In the genomic region with DNA sequence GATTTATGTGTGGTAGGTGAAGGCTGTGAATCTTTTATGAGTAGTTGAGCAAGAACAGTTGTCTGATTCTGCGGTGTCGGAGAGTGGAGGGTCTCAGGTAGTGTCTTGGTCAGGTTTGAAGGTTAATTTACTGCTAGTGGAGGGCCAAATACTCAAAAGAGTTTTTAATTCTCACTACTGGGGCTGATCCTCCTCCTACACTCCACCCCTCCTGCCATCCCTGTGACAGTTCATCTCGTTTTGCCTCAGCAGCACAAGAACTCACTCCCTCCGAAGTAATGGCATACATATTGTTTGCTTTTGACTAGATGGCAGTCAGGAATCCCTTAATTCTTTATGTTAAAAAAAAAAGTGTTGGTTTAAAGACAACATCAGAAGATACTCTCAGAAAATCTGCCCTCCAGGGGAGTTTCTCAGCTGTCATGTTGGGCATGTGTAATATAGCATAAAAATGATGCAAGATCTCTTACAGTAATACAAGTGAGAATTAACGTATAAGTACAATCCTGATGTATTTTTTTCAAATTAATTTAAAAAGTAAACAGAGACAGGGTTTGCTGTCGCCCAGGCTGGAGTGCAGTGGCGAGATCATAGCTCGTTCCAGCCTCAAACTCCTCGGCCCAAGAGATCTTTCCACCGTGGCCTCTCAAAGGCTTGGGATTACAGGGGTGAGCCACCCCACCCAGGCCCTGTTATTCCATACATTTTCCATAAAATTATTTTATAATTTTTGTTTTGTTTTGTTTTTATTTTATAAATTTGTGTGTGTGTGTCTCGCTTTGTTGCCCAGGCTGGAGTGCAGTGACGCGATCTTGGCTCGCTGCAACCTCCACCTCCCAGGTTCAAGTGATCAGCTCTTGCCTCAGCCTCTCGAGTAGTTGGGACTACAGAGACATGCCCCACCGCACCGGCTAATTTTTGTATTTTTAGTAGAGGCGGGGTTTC, we compare ENCODE assay signal across 8 cellular contexts. TPM values are rescaled to one million over a fixed set of nuclear protein-coding genes. Genes with fewer than 3 reads are reported as not detected.
DNase-seq lines count a peak whose midpoint lies in the region; TF ChIP-seq lines count a peak whose summit lies in the region.

No MANE protein-coding gene starts in this region.

- intact Hi-C loops in dendritic cell treated with granulocyte-macrophage colony-stimulating factor and Interleukin-4, amounts not matched to agents 40 ng/mL and 50 ng/mL, for 4 days (cut with micrococcal nuclease): loop anchor here (2.0 to 10.0 kb wide), 3 partner anchors 37 to 1225 kb away; a partner anchor contains a TSS

- no peak for TF ChIP-seq CTCF in neural crest cell (conservative IDR thresholded peaks at IDR 0.05)

- no peaks in the 10 kb centered on the region for H3K9me3 Mint-ChIP-seq in dendritic cell treated with granulocyte-macrophage colony-stimulating factor and Interleukin-4, amounts not matched to agents 40 ng/mL and 50 ng/mL, for 4 days
- H3K9me3 Mint-ChIP-seq in neural crest cell: no peaks in the 10 kb centered on the region

- peaks cover 6% of the 10 kb centered on the region for H3K27me3 Mint-ChIP-seq in dendritic cell treated with granulocyte-macrophage colony-stimulating factor and Interleukin-4, amounts not matched to agents 40 ng/mL and 50 ng/mL, for 4 days
- H3K27me3 Mint-ChIP-seq in neural crest cell (ENCODE audit: low read depth): no peaks in the 10 kb centered on the region

- peak; percentile 2 for DNase-seq in Daoy (ENCODE audit: low read depth)
- peak; percentile 39 for DNase-seq in NOMO-1 treated with DMSO at 0.1 percent for 48 hours (lab: John Stamatoyannopoulos, UW; ENCODE audit: unreplicated experiment)
- DNase-seq in neural crest cell (ENCODE audit: low read depth, low spot score): no peak
- no peak for DNase-seq in KBM-7
- DNase-seq in NCI-H2081 treated with DMSO at 0.1 percent for 48 hours (lab: John Stamatoyannopoulos, UW): no peak
- DNase-seq in NCI-H524 treated with DMSO at 0.1 percent for 48 hours (lab: John Stamatoyannopoulos, UW): no peak
- no peak for DNase-seq in NCI-H1105 (lab: John Stamatoyannopoulos, UW)

- H3K36me3 Mint-ChIP-seq in dendritic cell treated with granulocyte-macrophage colony-stimulating factor and Interleukin-4, amounts not matched to agents 40 ng/mL and 50 ng/mL, for 4 days (ENCODE audit: low read depth): peaks cover 32% of the 10 kb centered on the region
- peaks cover 4% of the 10 kb centered on the region for H3K36me3 Mint-ChIP-seq in neural crest cell (ENCODE audit: low read depth)

- in situ Hi-C loops in KBM-7 (cut with MboI; ENCODE audit: low pct_unique_long_range_greater_than_20kb, low sequenced_read_pairs): no loop called here

- peak overlapping the region; percentile 92 for H3K4me3 Mint-ChIP-seq in dendritic cell treated with granulocyte-macrophage colony-stimulating factor and Interleukin-4, amounts not matched to agents 40 ng/mL and 50 ng/mL, for 4 days
- H3K4me3 Mint-ChIP-seq in neural crest cell: peak overlapping the region; percentile 98

- H3K4me1 Mint-ChIP-seq in dendritic cell treated with granulocyte-macrophage colony-stimulating factor and Interleukin-4, amounts not matched to agents 40 ng/mL and 50 ng/mL, for 4 days (ENCODE audit: low read depth): peaks cover 39% of the 10 kb centered on the region
- peaks cover 37% of the 10 kb centered on the region for H3K4me1 Mint-ChIP-seq in neural crest cell

- H3K27ac Mint-ChIP-seq in dendritic cell treated with granulocyte-macrophage colony-stimulating factor and Interleukin-4, amounts not matched to agents 40 ng/mL and 50 ng/mL, for 4 days: peak overlapping the region; percentile 93
- peak overlapping the region; percentile 93 for H3K27ac Mint-ChIP-seq in neural crest cell (ENCODE audit: unreplicated experiment)

RNA-seq across cellular contexts. Expression of a gene that starts 1.3 kb away (rescaled TPM):
- 47.1 and 52.7 TPM in 2 replicates for total RNA-seq in Daoy (2014; rRNA removed; shearing (Covaris generic))
- 55.3 and 60.8 TPM in 2 replicates for total RNA-seq in neural crest cell

Comparison
In these comparisons a context has a peak if more than half of its experiments do, and no peak if none do; other contexts are left out.
1. DNase-seq: peak in Daoy (single experiment) and NOMO-1 treated with DMSO at 0.1 percent for 48 hours (single experiment); none in neural crest cell (single experiment), KBM-7 (single experiment), NCI-H2081 treated with DMSO at 0.1 percent for 48 hours (single experiment), NCI-H524 treated with DMSO at 0.1 percent for 48 hours (single experiment) and NCI-H1105 (single experiment).